8 cellular contexts compared by ENCODE assay signal in genomic region chr1:230682882-230683610, GRCh38.
DNase-seq lines count a peak whose midpoint lies in the region; ATAC-seq and TF ChIP-seq lines count a peak whose summit lies in the region.
"Had no signal": no experiment of that assay in that cellular context is flagged by ENCODE, and none has a peak within 500 bp of the region (broad histone marks: within the 10 kb centered on the region; RNA-seq: fewer than 3 reads in every experiment).

No MANE protein-coding gene starts in this region.

- no peak for TF ChIP-seq CTCF in GM13977 (IDR thresholded peaks at IDR 0.05; ENCODE audit: extremely low read depth, insufficient read depth, missing control alignments)

- peak; percentile 16; the same call in 1 of the 3 replicates for ATAC-seq in SK-N-SH treated with all-trans-retinoic acid at 6 μM for 48 hours

- in situ Hi-C loops in GM13977 (cut with MboI; ENCODE audit: low pct_unique_long_range_greater_than_20kb, low sequenced_read_pairs, unreplicated experiment), result no loop called here

- H3K27ac ChIP-seq in substantia nigra (ENCODE audit: low read depth, low read length, poor library complexity, severe bottlenecking), result peak overlapping the region; percentile 32
- H3K27ac ChIP-seq: uterus had no signal

- peak; percentile 37 for DNase-seq in GM04503 (ENCODE audit: low read depth)
- peak; percentile 40 for DNase-seq in fibroblast of gingiva (ENCODE audit: low read depth)
- no peak for DNase-seq in substantia nigra (lab: John Stamatoyannopoulos, UW)
- no peak for DNase-seq in NCI-H1436 (lab: John Stamatoyannopoulos, UW)
- no peak for DNase-seq in NCI-H2196 (lab: John Stamatoyannopoulos, UW; ENCODE audit: unreplicated experiment)
- no peak for DNase-seq in GM13977 (ENCODE audit: low spot score)
- DNase-seq: uterus had no signal

TF ChIP-seq in SK-N-SH treated with all-trans-retinoic acid at 6 μM for 48 hours, 23 proteins besides CTCF, POLR2A, EP300 and RAD21:
- TF ChIP-seq CSRNP3 (CRISPR knock-in tag; IDR thresholded peaks at IDR 0.05) (no peak), TSHZ2 (CRISPR knock-in tag; IDR thresholded peaks at IDR 0.05) (no peak), ZNF70 (CRISPR knock-in tag; IDR thresholded peaks at IDR 0.05) (no peak), ISL1 (CRISPR knock-in tag; IDR thresholded peaks at IDR 0.05) (no peak), ZC3H10 (CRISPR knock-in tag; IDR thresholded peaks at IDR 0.05) (no peak), PATZ1 (CRISPR knock-in tag; IDR thresholded peaks at IDR 0.05; ENCODE audit: borderline replicate concordance) (no peak), ARNTL (CRISPR knock-in tag; IDR thresholded peaks at IDR 0.05; ENCODE audit: borderline replicate concordance, low read depth) (no peak), CSDC2 (CRISPR knock-in tag; IDR thresholded peaks at IDR 0.05) (no peak), BACH2 (CRISPR knock-in tag; IDR thresholded peaks at IDR 0.05; ENCODE audit: borderline replicate concordance) (no peak), ZNF8 (CRISPR knock-in tag; IDR thresholded peaks at IDR 0.05) (no peak), SNAI2 (CRISPR knock-in tag; IDR thresholded peaks at IDR 0.05) (no peak), ZFP3 (CRISPR knock-in tag; IDR thresholded peaks at IDR 0.05) (no peak), TCF4 (CRISPR knock-in tag; IDR thresholded peaks at IDR 0.05; ENCODE audit: borderline replicate concordance) (no peak), ZFP30 (CRISPR knock-in tag; IDR thresholded peaks at IDR 0.05) (no peak)

Comparison
In these comparisons a context has a peak if more than half of its experiments do, and no peak if none do; other contexts are left out.
1. DNase-seq: peak in GM04503 (single experiment) and fibroblast of gingiva (single experiment); none in substantia nigra (0 of 49), NCI-H1436 (single experiment), NCI-H2196 (single experiment) and GM13977 (single experiment).